Comparison of ENCODE assay signal across 11 cellular contexts in genomic region chr1:235213752-235214151, GRCh38.
"Had no signal": no experiment of that assay in that cellular context is flagged by ENCODE, and none has a peak within 500 bp of the region (broad histone marks: within the 10 kb centered on the region; RNA-seq: fewer than 3 reads in every experiment).

No MANE protein-coding gene starts in this region.

- H3K27ac Mint-ChIP-seq: mesothelial cell of epicardium had no signal

- ATAC-seq: SK-N-SH treated with all-trans-retinoic acid at 6 μM for 48 hours had no signal

- H3K9me3 ChIP-seq: neutrophil, right atrium auricular region, tibial artery, vagina had no signal

- DNase-seq: activated CD4-positive, alpha-beta T cell treated with anti-CD3 and anti-CD28 coated beads, Interleukin-2, amount 50 U/mL, for 4 hours; anterior cingulate cortex; dorsolateral prefrontal cortex; posterior cingulate gyrus; small intestine; tibial artery had no signal

- H3K4me3 Mint-ChIP-seq: mesothelial cell of epicardium had no signal

- H3K9me3 Mint-ChIP-seq: mesothelial cell of epicardium had no signal

- H3K4me1 Mint-ChIP-seq: mesothelial cell of epicardium had no signal
